Comparison of ENCODE assay signal across 1 cellular context in genomic region chr2:136248907-136249306, GRCh38.
TF ChIP-seq lines count a peak whose summit lies in the region.

No MANE protein-coding gene starts in this region.

TF ChIP-seq in GM12878, 131 proteins besides CTCF, POLR2A, EP300 and RAD21 (continued from another document):
- TF ChIP-seq, protein P1, sequence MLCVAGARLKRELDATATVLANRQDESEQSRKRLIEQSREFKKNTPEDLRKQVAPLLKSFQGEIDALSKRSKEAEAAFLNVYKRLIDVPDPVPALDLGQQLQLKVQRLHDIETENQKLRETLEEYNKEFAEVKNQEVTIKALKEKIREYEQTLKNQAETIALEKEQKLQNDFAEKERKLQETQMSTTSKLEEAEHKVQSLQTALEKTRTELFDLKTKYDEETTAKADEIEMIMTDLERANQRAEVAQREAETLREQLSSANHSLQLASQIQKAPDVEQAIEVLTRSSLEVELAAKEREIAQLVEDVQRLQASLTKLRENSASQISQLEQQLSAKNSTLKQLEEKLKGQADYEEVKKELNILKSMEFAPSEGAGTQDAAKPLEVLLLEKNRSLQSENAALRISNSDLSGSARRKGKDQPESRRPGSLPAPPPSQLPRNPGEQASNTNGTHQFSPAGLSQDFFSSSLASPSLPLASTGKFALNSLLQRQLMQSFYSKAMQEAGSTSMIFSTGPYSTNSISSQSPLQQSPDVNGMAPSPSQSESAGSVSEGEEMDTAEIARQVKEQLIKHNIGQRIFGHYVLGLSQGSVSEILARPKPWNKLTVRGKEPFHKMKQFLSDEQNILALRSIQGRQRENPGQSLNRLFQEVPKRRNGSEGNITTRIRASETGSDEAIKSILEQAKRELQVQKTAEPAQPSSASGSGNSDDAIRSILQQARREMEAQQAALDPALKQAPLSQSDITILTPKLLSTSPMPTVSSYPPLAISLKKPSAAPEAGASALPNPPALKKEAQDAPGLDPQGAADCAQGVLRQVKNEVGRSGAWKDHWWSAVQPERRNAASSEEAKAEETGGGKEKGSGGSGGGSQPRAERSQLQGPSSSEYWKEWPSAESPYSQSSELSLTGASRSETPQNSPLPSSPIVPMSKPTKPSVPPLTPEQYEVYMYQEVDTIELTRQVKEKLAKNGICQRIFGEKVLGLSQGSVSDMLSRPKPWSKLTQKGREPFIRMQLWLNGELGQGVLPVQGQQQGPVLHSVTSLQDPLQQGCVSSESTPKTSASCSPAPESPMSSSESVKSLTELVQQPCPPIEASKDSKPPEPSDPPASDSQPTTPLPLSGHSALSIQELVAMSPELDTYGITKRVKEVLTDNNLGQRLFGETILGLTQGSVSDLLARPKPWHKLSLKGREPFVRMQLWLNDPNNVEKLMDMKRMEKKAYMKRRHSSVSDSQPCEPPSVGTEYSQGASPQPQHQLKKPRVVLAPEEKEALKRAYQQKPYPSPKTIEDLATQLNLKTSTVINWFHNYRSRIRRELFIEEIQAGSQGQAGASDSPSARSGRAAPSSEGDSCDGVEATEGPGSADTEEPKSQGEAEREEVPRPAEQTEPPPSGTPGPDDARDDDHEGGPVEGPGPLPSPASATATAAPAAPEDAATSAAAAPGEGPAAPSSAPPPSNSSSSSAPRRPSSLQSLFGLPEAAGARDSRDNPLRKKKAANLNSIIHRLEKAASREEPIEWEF (IDR thresholded peaks at IDR 0.05; ENCODE audit: insufficient replicate concordance, low read depth, low read length): peak; percentile 42
- TF ChIP-seq, protein P2, sequence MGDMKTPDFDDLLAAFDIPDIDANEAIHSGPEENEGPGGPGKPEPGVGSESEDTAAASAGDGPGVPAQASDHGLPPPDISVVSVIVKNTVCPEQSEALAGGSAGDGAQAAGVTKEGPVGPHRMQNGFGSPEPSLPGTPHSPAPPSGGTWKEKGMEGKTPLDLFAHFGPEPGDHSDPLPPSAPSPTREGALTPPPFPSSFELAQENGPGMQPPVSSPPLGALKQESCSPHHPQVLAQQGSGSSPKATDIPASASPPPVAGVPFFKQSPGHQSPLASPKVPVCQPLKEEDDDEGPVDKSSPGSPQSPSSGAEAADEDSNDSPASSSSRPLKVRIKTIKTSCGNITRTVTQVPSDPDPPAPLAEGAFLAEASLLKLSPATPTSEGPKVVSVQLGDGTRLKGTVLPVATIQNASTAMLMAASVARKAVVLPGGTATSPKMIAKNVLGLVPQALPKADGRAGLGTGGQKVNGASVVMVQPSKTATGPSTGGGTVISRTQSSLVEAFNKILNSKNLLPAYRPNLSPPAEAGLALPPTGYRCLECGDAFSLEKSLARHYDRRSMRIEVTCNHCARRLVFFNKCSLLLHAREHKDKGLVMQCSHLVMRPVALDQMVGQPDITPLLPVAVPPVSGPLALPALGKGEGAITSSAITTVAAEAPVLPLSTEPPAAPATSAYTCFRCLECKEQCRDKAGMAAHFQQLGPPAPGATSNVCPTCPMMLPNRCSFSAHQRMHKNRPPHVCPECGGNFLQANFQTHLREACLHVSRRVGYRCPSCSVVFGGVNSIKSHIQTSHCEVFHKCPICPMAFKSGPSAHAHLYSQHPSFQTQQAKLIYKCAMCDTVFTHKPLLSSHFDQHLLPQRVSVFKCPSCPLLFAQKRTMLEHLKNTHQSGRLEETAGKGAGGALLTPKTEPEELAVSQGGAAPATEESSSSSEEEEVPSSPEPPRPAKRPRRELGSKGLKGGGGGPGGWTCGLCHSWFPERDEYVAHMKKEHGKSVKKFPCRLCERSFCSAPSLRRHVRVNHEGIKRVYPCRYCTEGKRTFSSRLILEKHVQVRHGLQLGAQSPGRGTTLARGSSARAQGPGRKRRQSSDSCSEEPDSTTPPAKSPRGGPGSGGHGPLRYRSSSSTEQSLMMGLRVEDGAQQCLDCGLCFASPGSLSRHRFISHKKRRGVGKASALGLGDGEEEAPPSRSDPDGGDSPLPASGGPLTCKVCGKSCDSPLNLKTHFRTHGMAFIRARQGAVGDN (IDR thresholded peaks at IDR 0.05): peak; percentile 68
- peak; percentile 89 for TF ChIP-seq MEF2B (IDR thresholded peaks at IDR 0.05; ENCODE audit: partially characterized antibody, poor library complexity, severe bottlenecking)
- TF ChIP-seq, protein P3, sequence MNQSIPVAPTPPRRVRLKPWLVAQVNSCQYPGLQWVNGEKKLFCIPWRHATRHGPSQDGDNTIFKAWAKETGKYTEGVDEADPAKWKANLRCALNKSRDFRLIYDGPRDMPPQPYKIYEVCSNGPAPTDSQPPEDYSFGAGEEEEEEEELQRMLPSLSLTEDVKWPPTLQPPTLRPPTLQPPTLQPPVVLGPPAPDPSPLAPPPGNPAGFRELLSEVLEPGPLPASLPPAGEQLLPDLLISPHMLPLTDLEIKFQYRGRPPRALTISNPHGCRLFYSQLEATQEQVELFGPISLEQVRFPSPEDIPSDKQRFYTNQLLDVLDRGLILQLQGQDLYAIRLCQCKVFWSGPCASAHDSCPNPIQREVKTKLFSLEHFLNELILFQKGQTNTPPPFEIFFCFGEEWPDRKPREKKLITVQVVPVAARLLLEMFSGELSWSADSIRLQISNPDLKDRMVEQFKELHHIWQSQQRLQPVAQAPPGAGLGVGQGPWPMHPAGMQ (IDR thresholded peaks at IDR 0.05; ENCODE audit: borderline replicate concordance): no peak
- no peak for TF ChIP-seq ZNF207 (IDR thresholded peaks at IDR 0.05; ENCODE audit: borderline replicate concordance)
- TF ChIP-seq ASH2L (IDR thresholded peaks at IDR 0.05; ENCODE audit: borderline replicate concordance, low read depth): no peak
- TF ChIP-seq CREB1 (IDR thresholded peaks at IDR 0.05; ENCODE audit: low read depth): no peak
- no peak for TF ChIP-seq PML (IDR thresholded peaks at IDR 0.05; ENCODE audit: low read length)
- TF ChIP-seq SP1 (IDR thresholded peaks at IDR 0.05; ENCODE audit: low read depth, low read length): no peak
- TF ChIP-seq SREBF2 (IDR thresholded peaks at IDR 0.05; ENCODE audit: low read length): no peak
- TF ChIP-seq SREBF1 (IDR thresholded peaks at IDR 0.05; ENCODE audit: low read length): no peak
- TF ChIP-seq RCOR1 (conservative IDR thresholded peaks at IDR 0.05; ENCODE audit: low read depth, low read length): no peak
- no peak for TF ChIP-seq BMI1 (IDR thresholded peaks at IDR 0.05; ENCODE audit: borderline replicate concordance)
- no peak for TF ChIP-seq E2F8 (IDR thresholded peaks at IDR 0.05; ENCODE audit: low read depth, partially characterized antibody)
- TF ChIP-seq, protein P4, sequence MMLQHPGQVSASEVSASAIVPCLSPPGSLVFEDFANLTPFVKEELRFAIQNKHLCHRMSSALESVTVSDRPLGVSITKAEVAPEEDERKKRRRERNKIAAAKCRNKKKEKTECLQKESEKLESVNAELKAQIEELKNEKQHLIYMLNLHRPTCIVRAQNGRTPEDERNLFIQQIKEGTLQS (IDR thresholded peaks at IDR 0.05; ENCODE audit: borderline replicate concordance, extremely low read depth, low read depth, low read length): no peak
- no peak for TF ChIP-seq CREM (IDR thresholded peaks at IDR 0.05; ENCODE audit: low read depth)
- TF ChIP-seq, protein P5, sequence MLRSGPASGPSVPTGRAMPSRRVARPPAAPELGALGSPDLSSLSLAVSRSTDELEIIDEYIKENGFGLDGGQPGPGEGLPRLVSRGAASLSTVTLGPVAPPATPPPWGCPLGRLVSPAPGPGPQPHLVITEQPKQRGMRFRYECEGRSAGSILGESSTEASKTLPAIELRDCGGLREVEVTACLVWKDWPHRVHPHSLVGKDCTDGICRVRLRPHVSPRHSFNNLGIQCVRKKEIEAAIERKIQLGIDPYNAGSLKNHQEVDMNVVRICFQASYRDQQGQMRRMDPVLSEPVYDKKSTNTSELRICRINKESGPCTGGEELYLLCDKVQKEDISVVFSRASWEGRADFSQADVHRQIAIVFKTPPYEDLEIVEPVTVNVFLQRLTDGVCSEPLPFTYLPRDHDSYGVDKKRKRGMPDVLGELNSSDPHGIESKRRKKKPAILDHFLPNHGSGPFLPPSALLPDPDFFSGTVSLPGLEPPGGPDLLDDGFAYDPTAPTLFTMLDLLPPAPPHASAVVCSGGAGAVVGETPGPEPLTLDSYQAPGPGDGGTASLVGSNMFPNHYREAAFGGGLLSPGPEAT (IDR thresholded peaks at IDR 0.05; ENCODE audit: low read depth): no peak
- no peak for TF ChIP-seq EZH2 (IDR thresholded peaks at IDR 0.05; ENCODE audit: borderline replicate concordance, control insufficient read depth, low read depth, low read length)
- no peak for TF ChIP-seq CHD1 (IDR thresholded peaks at IDR 0.05; ENCODE audit: low read depth, low read length)
- TF ChIP-seq, protein P6, sequence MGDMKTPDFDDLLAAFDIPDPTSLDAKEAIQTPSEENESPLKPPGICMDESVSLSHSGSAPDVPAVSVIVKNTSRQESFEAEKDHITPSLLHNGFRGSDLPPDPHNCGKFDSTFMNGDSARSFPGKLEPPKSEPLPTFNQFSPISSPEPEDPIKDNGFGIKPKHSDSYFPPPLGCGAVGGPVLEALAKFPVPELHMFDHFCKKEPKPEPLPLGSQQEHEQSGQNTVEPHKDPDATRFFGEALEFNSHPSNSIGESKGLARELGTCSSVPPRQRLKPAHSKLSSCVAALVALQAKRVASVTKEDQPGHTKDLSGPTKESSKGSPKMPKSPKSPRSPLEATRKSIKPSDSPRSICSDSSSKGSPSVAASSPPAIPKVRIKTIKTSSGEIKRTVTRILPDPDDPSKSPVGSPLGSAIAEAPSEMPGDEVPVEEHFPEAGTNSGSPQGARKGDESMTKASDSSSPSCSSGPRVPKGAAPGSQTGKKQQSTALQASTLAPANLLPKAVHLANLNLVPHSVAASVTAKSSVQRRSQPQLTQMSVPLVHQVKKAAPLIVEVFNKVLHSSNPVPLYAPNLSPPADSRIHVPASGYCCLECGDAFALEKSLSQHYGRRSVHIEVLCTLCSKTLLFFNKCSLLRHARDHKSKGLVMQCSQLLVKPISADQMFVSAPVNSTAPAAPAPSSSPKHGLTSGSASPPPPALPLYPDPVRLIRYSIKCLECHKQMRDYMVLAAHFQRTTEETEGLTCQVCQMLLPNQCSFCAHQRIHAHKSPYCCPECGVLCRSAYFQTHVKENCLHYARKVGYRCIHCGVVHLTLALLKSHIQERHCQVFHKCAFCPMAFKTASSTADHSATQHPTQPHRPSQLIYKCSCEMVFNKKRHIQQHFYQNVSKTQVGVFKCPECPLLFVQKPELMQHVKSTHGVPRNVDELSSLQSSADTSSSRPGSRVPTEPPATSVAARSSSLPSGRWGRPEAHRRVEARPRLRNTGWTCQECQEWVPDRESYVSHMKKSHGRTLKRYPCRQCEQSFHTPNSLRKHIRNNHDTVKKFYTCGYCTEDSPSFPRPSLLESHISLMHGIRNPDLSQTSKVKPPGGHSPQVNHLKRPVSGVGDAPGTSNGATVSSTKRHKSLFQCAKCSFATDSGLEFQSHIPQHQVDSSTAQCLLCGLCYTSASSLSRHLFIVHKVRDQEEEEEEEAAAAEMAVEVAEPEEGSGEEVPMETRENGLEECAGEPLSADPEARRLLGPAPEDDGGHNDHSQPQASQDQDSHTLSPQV (IDR thresholded peaks at IDR 0.05): peak; percentile 55; the same call in 1 of the 2 replicates
- TF ChIP-seq, protein P7, sequence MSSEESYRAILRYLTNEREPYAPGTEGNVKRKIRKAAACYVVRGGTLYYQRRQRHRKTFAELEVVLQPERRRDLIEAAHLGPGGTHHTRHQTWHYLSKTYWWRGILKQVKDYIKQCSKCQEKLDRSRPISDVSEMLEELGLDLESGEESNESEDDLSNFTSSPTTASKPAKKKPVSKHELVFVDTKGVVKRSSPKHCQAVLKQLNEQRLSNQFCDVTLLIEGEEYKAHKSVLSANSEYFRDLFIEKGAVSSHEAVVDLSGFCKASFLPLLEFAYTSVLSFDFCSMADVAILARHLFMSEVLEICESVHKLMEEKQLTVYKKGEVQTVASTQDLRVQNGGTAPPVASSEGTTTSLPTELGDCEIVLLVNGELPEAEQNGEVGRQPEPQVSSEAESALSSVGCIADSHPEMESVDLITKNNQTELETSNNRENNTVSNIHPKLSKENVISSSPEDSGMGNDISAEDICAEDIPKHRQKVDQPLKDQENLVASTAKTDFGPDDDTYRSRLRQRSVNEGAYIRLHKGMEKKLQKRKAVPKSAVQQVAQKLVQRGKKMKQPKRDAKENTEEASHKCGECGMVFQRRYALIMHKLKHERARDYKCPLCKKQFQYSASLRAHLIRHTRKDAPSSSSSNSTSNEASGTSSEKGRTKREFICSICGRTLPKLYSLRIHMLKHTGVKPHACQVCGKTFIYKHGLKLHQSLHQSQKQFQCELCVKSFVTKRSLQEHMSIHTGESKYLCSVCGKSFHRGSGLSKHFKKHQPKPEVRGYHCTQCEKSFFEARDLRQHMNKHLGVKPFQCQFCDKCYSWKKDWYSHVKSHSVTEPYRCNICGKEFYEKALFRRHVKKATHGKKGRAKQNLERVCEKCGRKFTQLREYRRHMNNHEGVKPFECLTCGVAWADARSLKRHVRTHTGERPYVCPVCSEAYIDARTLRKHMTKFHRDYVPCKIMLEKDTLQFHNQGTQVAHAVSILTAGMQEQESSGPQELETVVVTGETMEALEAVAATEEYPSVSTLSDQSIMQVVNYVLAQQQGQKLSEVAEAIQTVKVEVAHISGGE (CRISPR knock-in tag; IDR thresholded peaks at IDR 0.05): no peak
- no peak for TF ChIP-seq IRF4 (IDR thresholded peaks at IDR 0.05; ENCODE audit: low read depth, low read length)
- no peak for TF ChIP-seq SPI1 (IDR thresholded peaks at IDR 0.05; ENCODE audit: borderline replicate concordance, insufficient read depth, low read depth, low read length)
- no peak for TF ChIP-seq IKZF1 (conservative IDR thresholded peaks at IDR 0.05)
- TF ChIP-seq SIN3A (IDR thresholded peaks at IDR 0.05; ENCODE audit: low read depth, low read length): no peak
TF ChIP-seq in GM12878: peak in this region for 4.
